Comparison of ENCODE assay signal across 8 cellular contexts in the genomic region with DNA sequence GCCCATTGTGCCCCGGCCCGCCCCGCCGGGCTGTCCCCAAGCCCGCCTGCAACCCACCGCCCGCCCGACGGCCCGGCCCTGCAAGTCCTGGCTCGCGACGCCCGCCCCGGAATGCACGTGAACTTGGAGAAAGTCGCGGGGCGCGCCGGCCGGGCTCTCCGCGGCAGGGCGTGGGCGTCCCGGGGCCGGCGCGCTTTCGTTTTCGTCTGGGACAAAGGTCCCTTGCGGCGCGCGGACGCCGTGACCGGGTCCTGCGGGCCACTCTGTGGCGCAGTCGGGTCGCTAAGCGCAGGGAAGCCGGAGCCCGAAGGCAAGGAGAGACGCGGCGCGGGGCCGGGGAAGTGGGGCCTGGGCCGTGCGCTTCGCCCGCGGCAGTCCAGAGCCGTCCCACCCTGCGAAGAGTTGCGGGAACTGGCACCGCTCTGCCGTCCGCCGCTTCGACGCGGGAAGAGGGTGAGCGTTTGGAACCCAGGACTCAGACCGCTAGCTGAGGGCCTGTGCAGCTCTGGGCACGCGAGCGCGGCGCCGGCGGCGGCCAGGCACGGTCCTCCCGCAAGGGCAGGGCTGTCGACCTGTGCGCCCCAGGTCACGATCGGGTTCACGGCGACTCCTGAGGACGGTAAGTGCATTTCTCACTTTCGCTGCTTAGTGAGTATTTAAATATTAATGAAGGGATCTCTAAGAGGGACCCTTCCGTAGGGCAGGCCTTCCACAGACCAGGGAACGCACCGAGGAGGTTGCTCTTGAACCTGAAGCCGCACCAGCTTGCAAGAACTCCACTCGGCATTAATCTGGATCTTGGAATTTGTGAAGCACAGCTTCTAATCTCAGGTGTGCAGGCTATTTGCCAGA.
DNase-seq lines count a peak whose midpoint lies in the region; ATAC-seq, FAIRE-seq and TF ChIP-seq lines count a peak whose summit lies in the region.

No MANE protein-coding gene starts in this region.

- no peak overlapping the region for H2BK20ac ChIP-seq in H1 (ENCODE audit: low read length)

- H3K4me3 ChIP-seq in DND-41 (ENCODE audit: low read depth in 1 of 2, low read length in 2 of 2) (peak overlapping the region; percentile 54 to 90), H1 (ENCODE audit: extremely low read depth in 1 of 4, insufficient read depth in 2 of 4, low read depth in 3 of 4, low read length in 4 of 4) (peak overlapping the region; percentile 47 to 67 (median 56)), suprapubic skin (peak overlapping the region; percentile 79)

- peak overlapping the region; percentile 77 for H4K8ac ChIP-seq in H1 (ENCODE audit: extremely low read depth, insufficient read depth, low read length)

- peaks cover 95% of the 10 kb centered on the region for H3K79me2 ChIP-seq in DND-41 (ENCODE audit: insufficient read depth, low read length)
- peaks cover 0 to 47% of the 10 kb centered on the region in 2 experiments; a peak in 3 of 4 replicates for H3K79me2 ChIP-seq in H1 (ENCODE audit: control insufficient read depth in 1 of 2, insufficient read depth in 2 of 2, low read length in 2 of 2)

- CTCF ChIA-PET in H1 (lab: Charles Lee; ENCODE audit: partially characterized antibody): interaction anchor here (0.7 to 2.5 kb wide), 3 partner anchors 11 to 491 kb away, joined by 3 to 11 read pairs (median 8); no protein-coding TSS in a partner anchor

- H3K36me3 ChIP-seq in DND-41 (ENCODE audit: insufficient read depth, low read length) (peaks cover 55% of the 10 kb centered on the region), H1 (ENCODE audit: control insufficient read depth in 2 of 4, insufficient read depth in 4 of 4, low read length in 3 of 4) (no peaks in the 10 kb centered on the region), suprapubic skin (no peaks in the 10 kb centered on the region)

- no peak for FAIRE-seq in H1 (lab: Jason Lieb, UNC)

- H3K27ac ChIP-seq in DND-41 (ENCODE audit: low read length): peak overlapping the region; percentile 93
- H3K27ac ChIP-seq in H1 (ENCODE audit: low read depth, low read length): no peak overlapping the region
- H3K27ac ChIP-seq in suprapubic skin: peak overlapping the region; percentile 98

- no peak for TF ChIP-seq EP300 in H1 (IDR thresholded peaks at IDR 0.05; ENCODE audit: borderline replicate concordance in 1 of 2, low read depth in 2 of 2, low read length in 2 of 2)
- no peak for TF ChIP-seq EP300 in suprapubic skin (IDR thresholded peaks at IDR 0.05)

- peaks cover 43% of the 10 kb centered on the region for H4K20me1 ChIP-seq in DND-41 (ENCODE audit: insufficient read depth, low read length)
- peaks cover 0 to 1% of the 10 kb centered on the region in 2 experiments for H4K20me1 ChIP-seq in H1 (replicated peaks in 1 of 2; ENCODE audit: control insufficient read depth in 1 of 2, insufficient read depth in 2 of 2, low read length in 2 of 2)

- POLR2A ChIA-PET in H1 (lab: Charles Lee; ENCODE audit: partially characterized antibody): interaction anchor here (0.6 to 1.5 kb wide), 2 partner anchors 25 to 64 kb away, joined by 3 to 4 read pairs; no protein-coding TSS in a partner anchor

- TF ChIP-seq CTCF in DND-41 (IDR thresholded peaks at IDR 0.05; ENCODE audit: borderline replicate concordance, extremely low read depth, low read length, poor library complexity, severe bottlenecking): no peak
- TF ChIP-seq CTCF in H1 (IDR thresholded peaks at IDR 0.05; ENCODE audit: control extremely low read depth in 1 of 3, insufficient read depth in 1 of 3, low read depth in 1 of 3, low read length in 3 of 3): 0 out of 4 replicates have a peak, but pooled peaks of 1 of the 3 experiments have one; percentile 3
- no peak for TF ChIP-seq CTCF in suprapubic skin (IDR thresholded peaks at IDR 0.05)

- H2AFZ ChIP-seq in DND-41 (ENCODE audit: low read depth, low read length): peak overlapping the region; percentile 47
- H2AFZ ChIP-seq in H1 (ENCODE audit: low read length): no peak overlapping the region

- TF ChIP-seq RAD21 in H1 (IDR thresholded peaks at IDR 0.05 in 1 of 2, conservative IDR thresholded peaks at IDR 0.05 in 1 of 2; ENCODE audit: low read depth in 2 of 2, low read length in 2 of 2): no peak

- TF ChIP-seq POLR2A in H1 (IDR thresholded peaks at IDR 0.05; ENCODE audit: control extremely low read depth in 1 of 2, low read depth in 2 of 2, low read length in 2 of 2): no peak
- TF ChIP-seq POLR2A in suprapubic skin (IDR thresholded peaks at IDR 0.05): no peak

- H3K27me3 ChIP-seq in DND-41 (ENCODE audit: insufficient read depth, low read length, poor library complexity) (no peaks in the 10 kb centered on the region), H1 (replicated peaks in 1 of 4; ENCODE audit: control insufficient read depth in 3 of 4, extremely low read depth in 1 of 4, insufficient read depth in 3 of 4, low read length in 3 of 4) (peaks cover 8 to 44% (median 34%) of the 10 kb centered on the region in 4 experiments), suprapubic skin (no peaks in the 10 kb centered on the region)

- DNase-seq in DND-41 (peak; percentile 63), H1 (ENCODE audit: low read depth in 1 of 2, low spot score in 2 of 2) (peak in 1 of 2 experiments; percentile 68), middle frontal gyrus (ENCODE audit: extremely low spot score, low spot score) (peak; percentile 13), suprapubic skin (ENCODE audit: low spot score in 2 of 2) (peak; percentile 85 to 88), iPS-NIHi11 (ENCODE audit: low spot score) (no peak)
- peak; percentile 37 to 55 for DNase-seq in activated CD4-positive, alpha-beta T cell treated with anti-CD3 and anti-CD28 coated beads for 4 hours

- 6% methylated on average over 36 of the region's 91 CpGs; no CpG with 5 or more reads in 1 of the 2 experiments for WGBS in H1 (ENCODE audit: extremely low coverage in 1 of 2, insufficient coverage in 1 of 2, insufficient read length in 1 of 2, insufficient replicate concordance in 2 of 2, low coverage in 1 of 2, low lambda C conversion rate in 2 of 2, missing lambda C conversion rate in 1 of 2), 2 experiments
- WGBS in suprapubic skin: under 1% methylated on average over 23 of the region's 91 CpGs

- peak overlapping the region; percentile 75; the same call in 1 of the 2 replicates for H2BK5ac ChIP-seq in H1 (ENCODE audit: low read depth, low read length)

- peak overlapping the region; percentile 82 for H4K91ac ChIP-seq in H1 (replicated peaks; ENCODE audit: insufficient read length, low read length)

- H2BK120ac ChIP-seq in H1 (replicated peaks; ENCODE audit: low read depth, low read length): no peak overlapping the region

- H3K23ac ChIP-seq in H1 (ENCODE audit: insufficient read length): no peak overlapping the region

- H3K9me3 ChIP-seq in DND-41 (ENCODE audit: insufficient read depth, low read length, severe bottlenecking): no peaks in the 10 kb centered on the region
- no peaks in the 10 kb centered on the region for H3K9me3 ChIP-seq in H1 (ENCODE audit: insufficient read depth in 2 of 2, low read depth in 1 of 2, low read length in 1 of 2)
- H3K9me3 ChIP-seq in suprapubic skin: no peaks in the 10 kb centered on the region

- H3K14ac ChIP-seq in H1 (ENCODE audit: insufficient read length): no peak overlapping the region

- H3K4me1 ChIP-seq in DND-41 (ENCODE audit: insufficient read depth, low read length) (peaks cover 58% of the 10 kb centered on the region), H1 (replicated peaks in 1 of 4; ENCODE audit: control insufficient read depth in 3 of 4, insufficient read depth in 4 of 4, low read length in 3 of 4) (peaks cover 0 to 42% (median 32%) of the 10 kb centered on the region in 4 experiments; a peak in 6 of 7 replicates), suprapubic skin (peaks cover 49% of the 10 kb centered on the region)

- peak overlapping the region; percentile 72 for H3K4ac ChIP-seq in H1 (replicated peaks; ENCODE audit: insufficient read length, low read depth, low read length)

- no peak overlapping the region for H2AK5ac ChIP-seq in H1 (ENCODE audit: low read depth, low read length)

- H2BK15ac ChIP-seq in H1 (ENCODE audit: low read length): no peak overlapping the region

- H3K23me2 ChIP-seq in H1 (ENCODE audit: low read depth, low read length): peaks cover 15% of the 10 kb centered on the region; the same call in 1 of the 2 replicates

- peaks cover 8% of the 10 kb centered on the region; the same call in 1 of the 2 replicates for H3K79me1 ChIP-seq in H1 (ENCODE audit: low read depth, low read length)

- peak overlapping the region; percentile 96 for H3K9ac ChIP-seq in DND-41 (ENCODE audit: low read depth, low read length)
- H3K9ac ChIP-seq in H1 (replicated peaks in 1 of 4; ENCODE audit: extremely low read depth in 1 of 4, low read depth in 3 of 4, low read length in 3 of 4): peak overlapping the region in 3 of 4 experiments; percentile 13 to 35 (median 24); a peak in 5 of 7 replicates

- peak overlapping the region; percentile 60; the same call in 1 of the 2 replicates for H2BK12ac ChIP-seq in H1 (ENCODE audit: low read depth, low read length)

- peak overlapping the region; percentile 5 for H4K5ac ChIP-seq in H1 (ENCODE audit: insufficient read length, low read depth, low read length)

- H3K18ac ChIP-seq in H1 (ENCODE audit: extremely low read depth, low read length): peak overlapping the region; percentile 87

- H3K56ac ChIP-seq in H1 (replicated peaks; ENCODE audit: insufficient read length, low read depth, low read length): peak overlapping the region; percentile 56

- H3K4me2 ChIP-seq in DND-41 (ENCODE audit: insufficient read depth, low read length) (peak overlapping the region; percentile 85), H1 (ENCODE audit: insufficient read depth in 1 of 2, low read depth in 2 of 2, low read length in 2 of 2) (peak overlapping the region; percentile 67 to 80)

- ATAC-seq in DND-41 (ENCODE audit: insufficient read depth, low read depth) (peak; percentile 5; the same call in 2 of the 3 replicates), HG02981 (IDR thresholded peaks at IDR 0.05; ENCODE audit: unreplicated experiment) (peak; percentile 28), HG02840 (IDR thresholded peaks at IDR 0.05; ENCODE audit: low FRiP score, unreplicated experiment) (no peak)

TF ChIP-seq in H1, 55 proteins besides CTCF, POLR2A, EP300 and RAD21 (continues in another document):
- TF ChIP-seq JUND (IDR thresholded peaks at IDR 0.05; ENCODE audit: low read length) (no peak), KDM4A (IDR thresholded peaks at IDR 0.05; ENCODE audit: low read depth, low read length, severe bottlenecking) (no peak), TBP (IDR thresholded peaks at IDR 0.05; ENCODE audit: low read depth, low read length) (no peak), MAFK (IDR thresholded peaks at IDR 0.05; ENCODE audit: low read depth, low read length) (no peak), CHD2 (IDR thresholded peaks at IDR 0.05; ENCODE audit: low read length) (no peak), ZNF274 (IDR thresholded peaks at IDR 0.05; ENCODE audit: borderline replicate concordance, extremely low read depth, low read length) (no peak), CBX8 (IDR thresholded peaks at IDR 0.05; ENCODE audit: borderline replicate concordance, low read depth, low read length) (no peak), NRF1 (IDR thresholded peaks at IDR 0.05; ENCODE audit: low read depth, low read length) (no peak), SIN3A (conservative IDR thresholded peaks at IDR 0.05 in 1 of 2, IDR thresholded peaks at IDR 0.05 in 1 of 2; ENCODE audit: low read depth in 1 of 2, low read length in 2 of 2) (peak in 1 of 2 experiments; percentile 34; a peak in 1 of 4 replicates), BACH1 (IDR thresholded peaks at IDR 0.05; ENCODE audit: low read length) (no peak)
